ENCODE assay signal across 26 cellular contexts in the genomic region with DNA sequence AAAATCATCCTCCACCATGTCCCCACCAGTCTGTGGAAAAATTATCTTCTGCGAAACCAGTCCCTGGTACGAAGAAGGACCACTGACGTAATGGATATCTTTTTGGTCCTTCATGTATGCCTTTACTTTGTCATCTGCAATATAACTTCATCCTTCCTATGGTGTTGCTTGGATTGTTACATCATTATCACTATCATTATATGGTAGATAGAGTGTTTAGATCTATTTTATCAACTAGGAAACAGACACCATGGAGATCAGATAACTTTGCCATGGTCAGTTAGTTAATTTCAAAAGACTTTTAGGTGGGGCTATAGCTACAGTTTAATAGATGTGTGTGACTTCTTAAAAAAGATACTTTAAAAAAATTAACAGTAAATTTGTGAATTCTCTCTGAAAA.
"Had no signal": no experiment of that assay in that cellular context is flagged by ENCODE, and none has a peak within 500 bp of the region (broad histone marks: within the 10 kb centered on the region; RNA-seq: fewer than 3 reads in every experiment).

No MANE protein-coding gene starts in this region.

- H3K9me3 ChIP-seq: mucosa of descending colon, right atrium auricular region, sigmoid colon, stomach, thyroid gland, vagina had no signal

- H3K36me3 ChIP-seq: neural progenitor cell had no signal

- H3K27me3 ChIP-seq: neural progenitor cell, right atrium auricular region, sigmoid colon, stomach, thyroid gland, vagina had no signal

- H3K27ac ChIP-seq: neural progenitor cell, parathyroid adenoma, right atrium auricular region, sigmoid colon, stomach, thyroid gland, vagina had no signal

- H3K4me3 Mint-ChIP-seq: effector memory CD8-positive, alpha-beta T cell; memory B cell; mesothelial cell of epicardium; naive B cell; nephron; neural progenitor cell; stimulated activated effector memory CD8-positive, alpha-beta T cell treated with anti-CD3 and anti-CD28 coated beads, Interleukin-12 subunit alpha, Interleukin-12 subunit beta, amount 100 ng/mL, for 72 hours had no signal

- FAIRE-seq: endometrium, frontal cortex, kidney had no signal

- H3K79me2 ChIP-seq: parathyroid adenoma had no signal

- H3K4me1 Mint-ChIP-seq: memory B cell; mesothelial cell of epicardium; naive B cell; nephron; neural progenitor cell; stimulated activated effector memory CD8-positive, alpha-beta T cell treated with anti-CD3 and anti-CD28 coated beads, Interleukin-12 subunit alpha, Interleukin-12 subunit beta, amount 100 ng/mL, for 72 hours had no signal

- H3K27me3 Mint-ChIP-seq: effector memory CD8-positive, alpha-beta T cell; memory B cell; naive B cell; progenitor cell of endocrine pancreas had no signal

- H3K9ac ChIP-seq: neural progenitor cell, parathyroid adenoma had no signal

- H3K4me3 ChIP-seq: lung, mucosa of descending colon, neural progenitor cell, right atrium auricular region, sigmoid colon, stomach, thyroid gland, vagina had no signal

- H3K4me2 ChIP-seq: neural progenitor cell had no signal

- H2AFZ ChIP-seq: neural progenitor cell, parathyroid adenoma had no signal

- H3K4me1 ChIP-seq: neural progenitor cell, parathyroid adenoma, right atrium auricular region, sigmoid colon, stomach, thyroid gland, vagina had no signal

- DNase-seq: cortex of kidney; effector memory CD8-positive, alpha-beta T cell; head of caudate nucleus; kidney; mucosa of descending colon; naive B cell; sigmoid colon; stimulated activated CD4-positive, alpha-beta T cell treated with anti-CD3 and anti-CD28 coated beads, Interleukin-2, amount 100 ng/mL, for 24 hours; stimulated activated CD4-positive, alpha-beta T cell treated with anti-CD3 and anti-CD28 coated beads, Interleukin-4, amount 100 ng/mL, for 24 hours; stimulated activated naive CD4-positive, alpha-beta T cell treated with Interleukin-2 at 50 U/mL for 16 hours; stomach; thyroid gland; trophoblast cell had no signal

- H3K27ac Mint-ChIP-seq: effector memory CD8-positive, alpha-beta T cell; memory B cell; mesothelial cell of epicardium; naive B cell; nephron; neural progenitor cell; progenitor cell of endocrine pancreas; stimulated activated effector memory CD8-positive, alpha-beta T cell treated with anti-CD3 and anti-CD28 coated beads, Interleukin-12 subunit alpha, Interleukin-12 subunit beta, amount 100 ng/mL, for 72 hours had no signal

- ATAC-seq: effector memory CD8-positive, alpha-beta T cell; left lobe of liver; mucosa of descending colon; stimulated activated effector memory CD8-positive, alpha-beta T cell treated with anti-CD3 and anti-CD28 coated beads, Interleukin-12 subunit alpha, Interleukin-12 subunit beta, amount 100 ng/mL, for 72 hours had no signal

- H3K9me3 Mint-ChIP-seq: effector memory CD8-positive, alpha-beta T cell; memory B cell; mesothelial cell of epicardium; naive B cell; nephron; neural progenitor cell; stimulated activated effector memory CD8-positive, alpha-beta T cell treated with anti-CD3 and anti-CD28 coated beads, Interleukin-12 subunit alpha, Interleukin-12 subunit beta, amount 100 ng/mL, for 72 hours had no signal
